ENCODE assay signal across 18 cellular contexts in the genomic region with DNA sequence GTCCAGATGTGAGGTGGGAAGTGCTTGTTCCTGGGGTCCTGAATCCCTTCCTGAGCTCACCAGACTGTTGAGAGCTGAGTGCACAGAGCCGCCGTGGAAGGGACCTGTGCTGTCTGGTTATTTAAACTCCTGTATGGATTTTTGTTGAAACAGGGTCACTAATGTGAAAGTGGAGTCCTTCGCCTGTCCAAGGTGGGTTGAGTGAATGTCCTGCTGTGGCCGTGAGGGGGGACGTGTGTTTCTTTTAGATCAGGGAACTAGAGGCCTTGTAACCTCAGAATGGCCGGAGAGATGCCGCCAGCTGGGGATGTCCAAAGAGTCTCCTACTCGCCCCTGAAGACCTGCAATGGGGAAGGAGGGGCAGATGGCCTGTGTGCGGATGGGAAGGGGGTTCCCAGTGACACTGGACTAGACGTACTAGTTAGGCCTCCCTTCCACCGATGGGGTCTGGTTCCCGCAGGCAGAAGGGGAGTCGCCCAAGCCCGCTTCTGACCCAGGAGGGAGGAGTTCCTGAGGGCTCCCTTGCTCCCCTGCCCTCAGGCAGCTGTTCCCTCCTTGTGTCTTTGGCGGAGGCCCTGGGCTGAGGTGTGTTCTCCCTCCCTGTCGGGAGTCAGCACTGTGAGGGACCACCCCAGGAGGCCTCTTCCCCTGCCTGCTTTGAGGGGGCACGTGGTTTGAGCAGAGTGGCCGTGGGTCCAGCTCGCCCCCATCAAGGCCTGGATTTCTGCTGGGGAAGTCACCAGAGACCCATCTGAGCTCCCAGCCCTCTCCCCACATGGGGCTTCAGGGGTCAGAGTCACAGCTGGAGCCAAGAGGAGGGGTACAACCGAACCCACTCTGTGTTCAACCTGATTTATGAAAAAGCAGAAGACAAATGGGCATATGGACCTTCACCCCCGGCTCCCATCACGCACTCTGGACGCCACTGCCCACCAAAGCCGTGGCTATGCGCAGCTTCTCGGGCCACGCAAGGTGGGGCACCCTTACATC. TPM values are rescaled to one million over a fixed set of nuclear protein-coding genes. Genes with fewer than 3 reads are reported as not detected.
DNase-seq lines count a peak whose midpoint lies in the region; ATAC-seq and TF ChIP-seq lines count a peak whose summit lies in the region.
"Had no signal": no experiment of that assay in that cellular context is flagged by ENCODE, and none has a peak within 500 bp of the region (broad histone marks: within the 10 kb centered on the region; RNA-seq: fewer than 3 reads in every experiment).

No MANE protein-coding gene starts in this region.

- H3K27me3 Mint-ChIP-seq in chondrocyte (ENCODE audit: low read depth): peaks cover 7% of the 10 kb centered on the region
- peaks cover 21% of the 10 kb centered on the region for H3K27me3 Mint-ChIP-seq in stimulated activated memory B cell treated with anti-CD40 and anti-IgM and Interleukin-4, amounts not matched to agents 10 μg/mL and 1 μg/mL and 100 μg/mL, for 72 hours

- no peaks in the 10 kb centered on the region for H3K9me3 Mint-ChIP-seq in chondrocyte (ENCODE audit: low read depth)
- H3K9me3 Mint-ChIP-seq in stimulated activated memory B cell treated with anti-CD40 and anti-IgM and Interleukin-4, amounts not matched to agents 10 μg/mL and 1 μg/mL and 100 μg/mL, for 72 hours: no peaks in the 10 kb centered on the region

- no peaks in the 10 kb centered on the region for H3K4me1 Mint-ChIP-seq in chondrocyte (ENCODE audit: low read depth)
- H3K4me1 Mint-ChIP-seq in stimulated activated memory B cell treated with anti-CD40 and anti-IgM and Interleukin-4, amounts not matched to agents 10 μg/mL and 1 μg/mL and 100 μg/mL, for 72 hours: no peaks in the 10 kb centered on the region

- peak; percentile 54 for DNase-seq in activated effector memory CD4-positive, alpha-beta T cell treated with anti-CD3 and anti-CD28 coated beads, Interleukin-2, amount 50 U/mL, for 16 hours
- DNase-seq in activated effector memory CD4-positive, alpha-beta T cell treated with Interleukin-2 at 50 U/mL for 16 hours: no peak
- DNase-seq in chondrocyte (ENCODE audit: low spot score) (peak; percentile 69), mesenteric fat pad (ENCODE audit: low spot score) (peak; percentile 82), H4 (ENCODE audit: low spot score) (no peak), hypothalamus (lab: John Stamatoyannopoulos, UW) (no peak)
- DNase-seq in activated CD4-positive, alpha-beta T cell treated with anti-CD3 and anti-CD28 coated beads, Interleukin-2, amount 50 U/mL, for 1 hour: no peak
- DNase-seq: DMS53, MG63, NCI-H1092, NCI-H146, NCI-H2081 treated with DMSO at 0.1 percent for 48 hours, NCI-H510A treated with DMSO at 0.1 percent for 48 hours, NCI-H82 had no signal

- no peak overlapping the region for H3K4me3 Mint-ChIP-seq in chondrocyte (ENCODE audit: unreplicated experiment)
- H3K4me3 Mint-ChIP-seq in stimulated activated memory B cell treated with anti-CD40 and anti-IgM and Interleukin-4, amounts not matched to agents 10 μg/mL and 1 μg/mL and 100 μg/mL, for 72 hours: no peak overlapping the region

- TF ChIP-seq CTCF in chondrocyte (IDR thresholded peaks at IDR 0.05): no peak

- H3K36me3 Mint-ChIP-seq in chondrocyte (ENCODE audit: low read depth): no peaks in the 10 kb centered on the region
- peaks cover 29% of the 10 kb centered on the region for H3K36me3 Mint-ChIP-seq in stimulated activated memory B cell treated with anti-CD40 and anti-IgM and Interleukin-4, amounts not matched to agents 10 μg/mL and 1 μg/mL and 100 μg/mL, for 72 hours

- peak; percentile 24 for ATAC-seq in stimulated activated memory B cell treated with anti-CD40 and anti-IgM and Interleukin-4, amounts not matched to agents 10 μg/mL and 1 μg/mL and 100 μg/mL, for 72 hours
- ATAC-seq: Panc1, Right ventricle myocardium inferior had no signal

- no peak overlapping the region for H3K27ac Mint-ChIP-seq in chondrocyte (ENCODE audit: unreplicated experiment)
- no peak overlapping the region for H3K27ac Mint-ChIP-seq in stimulated activated memory B cell treated with anti-CD40 and anti-IgM and Interleukin-4, amounts not matched to agents 10 μg/mL and 1 μg/mL and 100 μg/mL, for 72 hours

RNA-seq across cellular contexts. Expression of gene OR1D5, which starts 30.9 kb away (rescaled TPM):
- not detected in 3 replicates for total RNA-seq in chondrocyte
- total RNA-seq in mesenteric fat pad: not detected
- not detected in 2 replicates for total RNA-seq in H4 (2014; rRNA removed; shearing (Covaris generic))
- total RNA-seq: HT-29, Right ventricle myocardium inferior had no signal

Comparison
In these comparisons a context has a peak if more than half of its experiments do, and no peak if none do; other contexts are left out.
1. DNase-seq: peak in activated effector memory CD4-positive, alpha-beta T cell treated with anti-CD3 and anti-CD28 coated beads, Interleukin-2, amount 50 U/mL, for 16 hours (single experiment), chondrocyte (single experiment) and mesenteric fat pad (single experiment); none in activated effector memory CD4-positive, alpha-beta T cell treated with Interleukin-2 at 50 U/mL for 16 hours (single experiment), H4 (single experiment), hypothalamus (0 of 51) and activated CD4-positive, alpha-beta T cell treated with anti-CD3 and anti-CD28 coated beads, Interleukin-2, amount 50 U/mL, for 1 hour (single experiment).